ENCODE assay signal across 19 cellular contexts in the genomic region with DNA sequence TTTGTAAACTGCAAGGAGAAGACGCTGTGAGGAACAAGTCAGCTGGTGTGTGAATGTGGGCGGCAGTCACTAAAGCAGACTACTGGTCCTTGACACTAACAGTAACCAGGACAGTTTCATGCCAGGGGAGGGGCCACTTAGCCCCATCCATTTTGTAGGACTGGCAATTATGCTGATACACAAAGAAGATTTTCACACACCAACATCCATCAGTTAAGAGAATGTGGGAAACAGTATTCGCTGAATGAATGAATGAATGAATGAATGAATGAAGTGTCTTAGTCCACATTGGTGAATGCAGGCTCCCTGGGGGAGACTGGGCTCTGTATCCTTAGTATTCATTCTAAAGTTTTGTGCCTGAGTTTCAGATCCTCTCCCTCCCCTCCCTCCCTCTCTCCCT.
DNase-seq lines count a peak whose midpoint lies in the region; ATAC-seq and TF ChIP-seq lines count a peak whose summit lies in the region.
"Had no signal": no experiment of that assay in that cellular context is flagged by ENCODE, and none has a peak within 500 bp of the region (broad histone marks: within the 10 kb centered on the region; RNA-seq: fewer than 3 reads in every experiment).

No MANE protein-coding gene starts in this region.

- H3K4me3 ChIP-seq in H7 (ENCODE audit: insufficient read depth, low read depth, low read length) (no peak overlapping the region), lower leg skin (ENCODE audit: low read depth, poor library complexity, severe bottlenecking) (no peak overlapping the region)
- H3K4me3 ChIP-seq: BLaER1 had no signal

- no peaks in the 10 kb centered on the region for H3K27me3 ChIP-seq in H7 (ENCODE audit: control insufficient read depth, insufficient read depth, low read length)
- H3K27me3 ChIP-seq: BE2C, BLaER1 had no signal

- no peak for ATAC-seq in GM19455 (IDR thresholded peaks at IDR 0.05; ENCODE audit: unreplicated experiment)

- TF ChIP-seq CTCF in lower leg skin (IDR thresholded peaks at IDR 0.05): no peak

- WGBS in lower leg skin, 2 donors: 73 to 86% methylated on average over 3 of the region's 3 CpGs

- DNase-seq in D341Med (ENCODE audit: low spot score): peak; percentile 7
- peak; percentile 11 for DNase-seq in H7
- DNase-seq in SK-N-DZ (ENCODE audit: low spot score): peak; percentile 31
- DNase-seq in ecto neural progenitor cell (ENCODE audit: low spot score): peak; percentile 26
- no peak for DNase-seq in lower leg skin (ENCODE audit: low spot score in 2 of 2)
- DNase-seq in HuH-7.5 (ENCODE audit: low spot score): no peak
- no peak for DNase-seq in stimulated activated CD4-positive, alpha-beta T cell treated with anti-CD3 and anti-CD28 coated beads, Interleukin-4, amount 100 ng/mL, for 4 hours
- DNase-seq: 8988T; ACHN; BE2C; C1 segment of cervical spinal cord; CD4-positive, alpha-beta memory T cell; CD4-positive, CD25-positive, alpha-beta regulatory T cell; CD8-positive, alpha-beta memory T cell; COR-L47; DMS79 treated with DMSO at 0.1 percent for 48 hours; GF-D8 had no signal

- intact Hi-C loops in lower leg skin (cut with DNase I; ENCODE audit: low total_unique reads): no loop called here

- no peaks in the 10 kb centered on the region for H3K36me3 ChIP-seq in H7 (replicated peaks; ENCODE audit: control insufficient read depth, insufficient read depth, low read length)
- H3K36me3 ChIP-seq: BE2C, BLaER1 had no signal

- no peak for TF ChIP-seq POLR2A in lower leg skin (IDR thresholded peaks at IDR 0.05)

Comparison
In these comparisons a context has a peak if more than half of its experiments do, and no peak if none do; other contexts are left out.
1. DNase-seq: peak in D341Med (single experiment), H7 (single experiment), SK-N-DZ (single experiment) and ecto neural progenitor cell (single experiment); none in lower leg skin (0 of 2), HuH-7.5 (single experiment) and stimulated activated CD4-positive, alpha-beta T cell treated with anti-CD3 and anti-CD28 coated beads, Interleukin-4, amount 100 ng/mL, for 4 hours (0 of 2).